ENCODE assay signal across 18 cellular contexts in the genomic region with DNA sequence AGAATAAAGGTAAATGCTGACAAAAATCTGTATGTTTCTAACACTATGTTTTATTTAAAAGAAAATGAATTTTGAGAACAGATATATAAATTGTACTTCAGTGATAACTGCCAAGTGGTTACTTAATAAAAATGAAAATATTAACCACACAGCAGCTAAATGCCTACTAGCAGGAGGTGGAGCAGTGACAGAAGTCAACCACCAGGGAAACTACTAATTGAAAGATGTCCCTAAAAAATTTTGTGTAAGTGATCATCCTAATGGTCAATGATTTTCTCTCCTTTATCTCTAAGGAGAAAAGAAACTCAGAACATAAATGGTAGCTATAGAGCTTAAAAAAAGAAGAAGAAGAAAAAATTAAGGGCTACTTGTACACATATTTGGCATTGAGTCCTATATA. TPM values are rescaled to one million over a fixed set of nuclear protein-coding genes. Genes with fewer than 3 reads are reported as not detected.
DNase-seq lines count a peak whose midpoint lies in the region; ATAC-seq, FAIRE-seq and TF ChIP-seq lines count a peak whose summit lies in the region.
"Had no signal": no experiment of that assay in that cellular context is flagged by ENCODE, and none has a peak within 500 bp of the region (broad histone marks: within the 10 kb centered on the region; RNA-seq: fewer than 3 reads in every experiment).

No MANE protein-coding gene starts in this region.

- FAIRE-seq in H54 (lab: Jason Lieb, UNC) = no peak
- FAIRE-seq: G401.6, keratinocyte had no signal

- no peaks in the 10 kb centered on the region for H3K9me2 ChIP-seq in PC-3 (replicated peaks; ENCODE audit: low read length)

- H3K79me2 ChIP-seq in PC-3 (ENCODE audit: low read length) = no peaks in the 10 kb centered on the region

- intact Hi-C loops in PC-3 (cut with micrococcal nuclease) = no loop called here
- intact Hi-C loops in Calu3 (cut with micrococcal nuclease; ENCODE audit: unreplicated experiment) = no loop called here

- peak; percentile 28 for TF ChIP-seq CTCF in BE2C (IDR thresholded peaks at IDR 0.05; ENCODE audit: low read depth, low read length)
- peak; percentile 48 for TF ChIP-seq CTCF in HFFc6 (IDR thresholded peaks at IDR 0.05)
- peak; percentile 25; the same call in 1 of the 2 replicates for TF ChIP-seq CTCF in PC-3 (conservative IDR thresholded peaks at IDR 0.05; ENCODE audit: low read depth, low read length)
- peak; percentile 14 for TF ChIP-seq CTCF in fibroblast of the aortic adventitia (IDR thresholded peaks at IDR 0.05; ENCODE audit: insufficient read depth, low read length)
- TF ChIP-seq CTCF in Calu3 (IDR thresholded peaks at IDR 0.05; ENCODE audit: unreplicated experiment) = no peak

- H3K4me1 ChIP-seq in BE2C (no peaks in the 10 kb centered on the region), PC-3 (ENCODE audit: insufficient read depth, low read length) (no peaks in the 10 kb centered on the region)

- no peak overlapping the region for H3K27ac Mint-ChIP-seq in HFFc6
- H3K27ac Mint-ChIP-seq in Calu3 (ENCODE audit: unreplicated experiment) = no peak overlapping the region
- H3K27ac Mint-ChIP-seq: dendritic cell treated with granulocyte-macrophage colony-stimulating factor and Interleukin-4, amounts not matched to agents 40 ng/mL and 50 ng/mL, for 4 days; T-helper 2 cell treated with Interferon-gamma antibody and Interleukin-4, amounts not matched to agents 5 μg/mL and 100 μg/mL, for 36 hours had no signal

- POLR2A ChIA-PET in PC-3 (lab: Charles Lee; ENCODE audit: unreplicated experiment) = interaction anchor here (0.6 kb wide), 1 partner anchor 846 kb away, joined by 3 read pairs; no protein-coding TSS in a partner anchor

- no peak overlapping the region for H2AFZ ChIP-seq in PC-3 (ENCODE audit: low read length)

- CTCF ChIA-PET in PC-3 (lab: Charles Lee) (interaction anchor here (0.6 to 0.7 kb wide), 2 partner anchors 31 to 643 kb away, joined by 3 to 4 read pairs; no protein-coding TSS in a partner anchor), Calu3 (lab: Charles Lee) (interaction anchor here (0.7 to 2.1 kb wide), 3 partner anchors 21 to 300 kb away, joined by 3 to 4 read pairs (median 3); no protein-coding TSS in a partner anchor)

- no peak overlapping the region for H3K4me3 ChIP-seq in BE2C (ENCODE audit: low read depth, low read length)
- no peak overlapping the region for H3K4me3 ChIP-seq in PC-3 (ENCODE audit: low read length)
- no peak overlapping the region for H3K4me3 ChIP-seq in fibroblast of the aortic adventitia (ENCODE audit: low read depth, low read length)

- BruUV-seq in PC-3 (replicated peaks; lab: Mats Ljungman, UMichigan) (no TSS peak), Calu3 (replicated peaks; lab: Mats Ljungman, UMichigan) (no TSS peak)

- ATAC-seq in PC-3 (no peak), GM21515 (IDR thresholded peaks at IDR 0.05; ENCODE audit: unreplicated experiment) (no peak)
- ATAC-seq: right cardiac atrium had no signal

- H3K36me3 Mint-ChIP-seq in HFFc6 (ENCODE audit: low read depth) = peaks cover 29% of the 10 kb centered on the region
- peaks cover 42% of the 10 kb centered on the region for H3K36me3 Mint-ChIP-seq in Calu3 (ENCODE audit: insufficient read depth, unreplicated experiment)

- no peaks in the 10 kb centered on the region for H4K20me1 ChIP-seq in PC-3 (ENCODE audit: low read length)

- H3K4me1 Mint-ChIP-seq in HFFc6 (ENCODE audit: low read depth) (no peaks in the 10 kb centered on the region), Calu3 (ENCODE audit: low read depth, unreplicated experiment) (no peaks in the 10 kb centered on the region)

- H3K9ac ChIP-seq in PC-3 (ENCODE audit: low read length) = no peak overlapping the region

- H3K36me3 ChIP-seq in BE2C (peaks cover 17% of the 10 kb centered on the region), PC-3 (ENCODE audit: low read depth, low read length) (peaks cover 13% of the 10 kb centered on the region)
- H3K36me3 ChIP-seq: neutrophil had no signal

- H3K9me3 ChIP-seq in BE2C (no peaks in the 10 kb centered on the region), PC-3 (ENCODE audit: low read length) (no peaks in the 10 kb centered on the region)
- H3K9me3 ChIP-seq: neutrophil had no signal

- H3F3A ChIP-seq in PC-3 (ENCODE audit: low read length, unreplicated experiment) = no peaks in the 10 kb centered on the region

- TF ChIP-seq POLR2A in H54 (IDR thresholded peaks at IDR 0.05; ENCODE audit: low read depth, low read length) = no peak

- H3K27ac ChIP-seq in PC-3 (ENCODE audit: low read length) = no peak overlapping the region
- H3K27ac ChIP-seq: neutrophil had no signal

- DNase-seq in BE2C (no peak), HFFc6 (no peak), PC-3 (no peak), fibroblast of the aortic adventitia (ENCODE audit: low read depth) (no peak), Calu3 (no peak), H54 (ENCODE audit: insufficient read length, low spot score) (no peak), cerebellar cortex (ENCODE audit: low spot score) (no peak)
- DNase-seq: activated CD8-positive, alpha-beta memory T cell treated with anti-CD3 and anti-CD28 coated beads, Interleukin-2, amount 50 U/mL, for 48 hours; mesendoderm; NCI-H1436; right cardiac atrium; SHP77 treated with DMSO at 0.1 percent for 48 hours had no signal

- no peak overlapping the region for H3K4me2 ChIP-seq in PC-3 (ENCODE audit: low read length)

- H3K9me3 Mint-ChIP-seq in HFFc6 (no peaks in the 10 kb centered on the region), Calu3 (ENCODE audit: low read depth, unreplicated experiment) (no peaks in the 10 kb centered on the region)
- H3K9me3 Mint-ChIP-seq: dendritic cell treated with granulocyte-macrophage colony-stimulating factor and Interleukin-4, amounts not matched to agents 40 ng/mL and 50 ng/mL, for 4 days; T-helper 2 cell treated with Interferon-gamma antibody and Interleukin-4, amounts not matched to agents 5 μg/mL and 100 μg/mL, for 36 hours had no signal

- no peak overlapping the region for H3K4me3 Mint-ChIP-seq in HFFc6
- H3K4me3 Mint-ChIP-seq in Calu3 (ENCODE audit: low read depth, unreplicated experiment) = no peak overlapping the region
- H3K4me3 Mint-ChIP-seq: dendritic cell treated with granulocyte-macrophage colony-stimulating factor and Interleukin-4, amounts not matched to agents 40 ng/mL and 50 ng/mL, for 4 days; T-helper 2 cell treated with Interferon-gamma antibody and Interleukin-4, amounts not matched to agents 5 μg/mL and 100 μg/mL, for 36 hours had no signal

- no peaks in the 10 kb centered on the region for H3K27me3 Mint-ChIP-seq in HFFc6 (ENCODE audit: insufficient read depth)
- H3K27me3 Mint-ChIP-seq in Calu3 (ENCODE audit: unreplicated experiment) = no peaks in the 10 kb centered on the region
- H3K27me3 Mint-ChIP-seq: dendritic cell treated with granulocyte-macrophage colony-stimulating factor and Interleukin-4, amounts not matched to agents 40 ng/mL and 50 ng/mL, for 4 days had no signal

- H3K27me3 ChIP-seq in BE2C = no peaks in the 10 kb centered on the region
- H3K27me3 ChIP-seq in PC-3 (ENCODE audit: low read length) = no peaks in the 10 kb centered on the region
- H3K27me3 ChIP-seq: neutrophil had no signal

RNA-seq across cellular contexts. Expression of gene WNT16, which starts 22.9 kb away (rescaled TPM):
- polyA plus RNA-seq in BE2C (2012; ENCODE audit: insufficient read depth, insufficient read length, low read depth) = not detected
- under 1 TPM; 0.07 to 0.25 (median 0.18) TPM for total RNA-seq in HFFc6 (2021; fragmentation: NEBNext Ultra II Directional; extraction: Animal tissue kit (Norgen Biotek cat#: 25700))
- total RNA-seq in PC-3 (2014; rRNA removed) (not detected in 2 replicates), fibroblast of the aortic adventitia (ENCODE audit: low replicate concordance) (0.16 and 2.7 TPM in 2 replicates), Calu3 (2022) (not detected in 2 replicates)
- total RNA-seq: right cardiac atrium had no signal
- polyA plus RNA-seq: keratinocyte, right cardiac atrium had no signal

RNA-seq across cellular contexts. Expression of gene FAM3C, which starts 44.4 kb away (rescaled TPM):
- 30.0 TPM for polyA plus RNA-seq in BE2C (2012; ENCODE audit: insufficient read depth, insufficient read length, low read depth)
- total RNA-seq in HFFc6 (2021; fragmentation: NEBNext Ultra II Directional; extraction: Animal tissue kit (Norgen Biotek cat#: 25700)) = 10 to 100 TPM; 54.8 to 85.0 (median 76.6) TPM
- 37.7 and 37.9 TPM in 2 replicates for total RNA-seq in PC-3 (2014; rRNA removed)
- 119 and 857 TPM in 2 replicates for total RNA-seq in fibroblast of the aortic adventitia (ENCODE audit: low replicate concordance)
- 178 and 206 TPM in 2 replicates for total RNA-seq in Calu3 (2022)
